ENCODE assay signal across 1 cellular context in the genomic region with DNA sequence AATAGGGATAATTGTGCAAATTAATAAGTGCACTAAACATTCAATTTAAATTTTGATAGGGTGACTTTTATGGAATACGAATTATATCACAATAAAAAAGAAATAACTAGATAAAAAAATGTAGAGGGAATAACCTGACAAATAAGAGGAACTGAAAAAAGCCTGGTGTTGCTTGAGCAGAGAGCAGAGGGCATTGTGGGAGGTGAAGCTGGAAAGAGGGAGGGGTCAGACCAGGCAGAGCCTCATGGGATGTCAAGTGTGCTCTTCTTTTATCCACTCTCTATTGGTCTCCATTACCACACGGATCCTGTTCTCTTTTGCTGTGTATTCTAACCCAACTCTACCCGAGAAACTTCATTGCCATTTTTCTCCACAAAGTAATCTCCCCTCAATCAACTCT.
TF ChIP-seq lines count a peak whose summit lies in the region.

No MANE protein-coding gene starts in this region.

TF ChIP-seq in GM23338, 12 proteins besides CTCF, POLR2A, EP300 and RAD21 (continued from another document):
- TF ChIP-seq, protein P1, sequence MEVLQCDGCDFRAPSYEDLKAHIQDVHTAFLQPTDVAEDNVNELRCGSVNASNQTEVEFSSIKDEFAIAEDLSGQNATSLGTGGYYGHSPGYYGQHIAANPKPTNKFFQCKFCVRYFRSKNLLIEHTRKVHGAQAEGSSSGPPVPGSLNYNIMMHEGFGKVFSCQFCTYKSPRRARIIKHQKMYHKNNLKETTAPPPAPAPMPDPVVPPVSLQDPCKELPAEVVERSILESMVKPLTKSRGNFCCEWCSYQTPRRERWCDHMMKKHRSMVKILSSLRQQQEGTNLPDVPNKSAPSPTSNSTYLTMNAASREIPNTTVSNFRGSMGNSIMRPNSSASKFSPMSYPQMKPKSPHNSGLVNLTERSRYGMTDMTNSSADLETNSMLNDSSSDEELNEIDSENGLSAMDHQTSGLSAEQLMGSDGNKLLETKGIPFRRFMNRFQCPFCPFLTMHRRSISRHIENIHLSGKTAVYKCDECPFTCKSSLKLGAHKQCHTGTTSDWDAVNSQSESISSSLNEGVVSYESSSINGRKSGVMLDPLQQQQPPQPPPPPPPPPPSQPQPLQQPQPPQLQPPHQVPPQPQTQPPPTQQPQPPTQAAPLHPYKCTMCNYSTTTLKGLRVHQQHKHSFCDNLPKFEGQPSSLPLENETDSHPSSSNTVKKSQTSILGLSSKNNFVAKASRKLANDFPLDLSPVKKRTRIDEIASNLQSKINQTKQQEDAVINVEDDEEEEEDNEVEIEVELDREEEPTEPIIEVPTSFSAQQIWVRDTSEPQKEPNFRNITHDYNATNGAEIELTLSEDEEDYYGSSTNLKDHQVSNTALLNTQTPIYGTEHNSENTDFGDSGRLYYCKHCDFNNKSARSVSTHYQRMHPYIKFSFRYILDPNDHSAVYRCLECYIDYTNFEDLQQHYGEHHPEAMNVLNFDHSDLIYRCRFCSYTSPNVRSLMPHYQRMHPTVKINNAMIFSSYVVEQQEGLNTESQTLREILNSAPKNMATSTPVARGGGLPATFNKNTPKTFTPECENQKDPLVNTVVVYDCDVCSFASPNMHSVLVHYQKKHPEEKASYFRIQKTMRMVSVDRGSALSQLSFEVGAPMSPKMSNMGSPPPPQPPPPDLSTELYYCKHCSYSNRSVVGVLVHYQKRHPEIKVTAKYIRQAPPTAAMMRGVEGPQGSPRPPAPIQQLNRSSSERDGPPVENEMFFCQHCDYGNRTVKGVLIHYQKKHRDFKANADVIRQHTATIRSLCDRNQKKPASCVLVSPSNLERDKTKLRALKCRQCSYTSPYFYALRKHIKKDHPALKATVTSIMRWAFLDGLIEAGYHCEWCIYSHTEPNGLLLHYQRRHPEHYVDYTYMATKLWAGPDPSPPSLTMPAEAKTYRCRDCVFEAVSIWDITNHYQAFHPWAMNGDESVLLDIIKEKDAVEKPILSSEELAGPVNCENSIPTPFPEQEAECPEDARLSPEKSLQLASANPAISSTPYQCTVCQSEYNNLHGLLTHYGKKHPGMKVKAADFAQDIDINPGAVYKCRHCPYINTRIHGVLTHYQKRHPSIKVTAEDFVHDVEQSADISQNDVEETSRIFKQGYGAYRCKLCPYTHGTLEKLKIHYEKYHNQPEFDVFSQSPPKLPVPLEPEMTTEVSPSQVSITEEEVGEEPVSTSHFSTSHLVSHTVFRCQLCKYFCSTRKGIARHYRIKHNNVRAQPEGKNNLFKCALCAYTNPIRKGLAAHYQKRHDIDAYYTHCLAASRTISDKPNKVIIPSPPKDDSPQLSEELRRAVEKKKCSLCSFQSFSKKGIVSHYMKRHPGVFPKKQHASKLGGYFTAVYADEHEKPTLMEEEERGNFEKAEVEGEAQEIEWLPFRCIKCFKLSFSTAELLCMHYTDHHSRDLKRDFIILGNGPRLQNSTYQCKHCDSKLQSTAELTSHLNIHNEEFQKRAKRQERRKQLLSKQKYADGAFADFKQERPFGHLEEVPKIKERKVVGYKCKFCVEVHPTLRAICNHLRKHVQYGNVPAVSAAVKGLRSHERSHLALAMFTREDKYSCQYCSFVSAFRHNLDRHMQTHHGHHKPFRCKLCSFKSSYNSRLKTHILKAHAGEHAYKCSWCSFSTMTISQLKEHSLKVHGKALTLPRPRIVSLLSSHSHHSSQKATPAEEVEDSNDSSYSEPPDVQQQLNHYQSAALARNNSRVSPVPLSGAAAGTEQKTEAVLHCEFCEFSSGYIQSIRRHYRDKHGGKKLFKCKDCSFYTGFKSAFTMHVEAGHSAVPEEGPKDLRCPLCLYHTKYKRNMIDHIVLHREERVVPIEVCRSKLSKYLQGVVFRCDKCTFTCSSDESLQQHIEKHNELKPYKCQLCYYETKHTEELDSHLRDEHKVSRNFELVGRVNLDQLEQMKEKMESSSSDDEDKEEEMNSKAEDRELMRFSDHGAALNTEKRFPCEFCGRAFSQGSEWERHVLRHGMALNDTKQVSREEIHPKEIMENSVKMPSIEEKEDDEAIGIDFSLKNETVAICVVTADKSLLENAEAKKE (CRISPR knock-in tag; IDR thresholded peaks at IDR 0.05) = no peak
- TF ChIP-seq NANOG (IDR thresholded peaks at IDR 0.05; ENCODE audit: borderline replicate concordance) (no peak), JUNB (IDR thresholded peaks at IDR 0.05; ENCODE audit: unreplicated experiment) (no peak), ZNF114 (CRISPR knock-in tag; IDR thresholded peaks at IDR 0.05) (no peak), POLR2AphosphoS5 (IDR thresholded peaks at IDR 0.05; ENCODE audit: low read depth) (no peak), EZH2 (IDR thresholded peaks at IDR 0.05; ENCODE audit: low read depth, unreplicated experiment) (no peak), STAT1 (IDR thresholded peaks at IDR 0.05; ENCODE audit: unreplicated experiment) (no peak), CREB1 (CRISPR knock-in tag; IDR thresholded peaks at IDR 0.05; ENCODE audit: low read depth) (no peak), ZNF331 (CRISPR knock-in tag; IDR thresholded peaks at IDR 0.05; ENCODE audit: low read depth) (no peak)
- TF ChIP-seq, protein P2, sequence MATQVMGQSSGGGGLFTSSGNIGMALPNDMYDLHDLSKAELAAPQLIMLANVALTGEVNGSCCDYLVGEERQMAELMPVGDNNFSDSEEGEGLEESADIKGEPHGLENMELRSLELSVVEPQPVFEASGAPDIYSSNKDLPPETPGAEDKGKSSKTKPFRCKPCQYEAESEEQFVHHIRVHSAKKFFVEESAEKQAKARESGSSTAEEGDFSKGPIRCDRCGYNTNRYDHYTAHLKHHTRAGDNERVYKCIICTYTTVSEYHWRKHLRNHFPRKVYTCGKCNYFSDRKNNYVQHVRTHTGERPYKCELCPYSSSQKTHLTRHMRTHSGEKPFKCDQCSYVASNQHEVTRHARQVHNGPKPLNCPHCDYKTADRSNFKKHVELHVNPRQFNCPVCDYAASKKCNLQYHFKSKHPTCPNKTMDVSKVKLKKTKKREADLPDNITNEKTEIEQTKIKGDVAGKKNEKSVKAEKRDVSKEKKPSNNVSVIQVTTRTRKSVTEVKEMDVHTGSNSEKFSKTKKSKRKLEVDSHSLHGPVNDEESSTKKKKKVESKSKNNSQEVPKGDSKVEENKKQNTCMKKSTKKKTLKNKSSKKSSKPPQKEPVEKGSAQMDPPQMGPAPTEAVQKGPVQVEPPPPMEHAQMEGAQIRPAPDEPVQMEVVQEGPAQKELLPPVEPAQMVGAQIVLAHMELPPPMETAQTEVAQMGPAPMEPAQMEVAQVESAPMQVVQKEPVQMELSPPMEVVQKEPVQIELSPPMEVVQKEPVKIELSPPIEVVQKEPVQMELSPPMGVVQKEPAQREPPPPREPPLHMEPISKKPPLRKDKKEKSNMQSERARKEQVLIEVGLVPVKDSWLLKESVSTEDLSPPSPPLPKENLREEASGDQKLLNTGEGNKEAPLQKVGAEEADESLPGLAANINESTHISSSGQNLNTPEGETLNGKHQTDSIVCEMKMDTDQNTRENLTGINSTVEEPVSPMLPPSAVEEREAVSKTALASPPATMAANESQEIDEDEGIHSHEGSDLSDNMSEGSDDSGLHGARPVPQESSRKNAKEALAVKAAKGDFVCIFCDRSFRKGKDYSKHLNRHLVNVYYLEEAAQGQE (IDR thresholded peaks at IDR 0.05; ENCODE audit: unreplicated experiment) = no peak
